ENCODE assay signal across 8 cellular contexts in genomic region chr9:113566011-113566711, GRCh38.
DNase-seq lines count a peak whose midpoint lies in the region; ATAC-seq and TF ChIP-seq lines count a peak whose summit lies in the region.

No MANE protein-coding gene starts in this region.

- H3K27me3 ChIP-seq in left ventricle myocardium inferior (ENCODE audit: low read depth): no peaks in the 10 kb centered on the region

- ATAC-seq in sciatic nerve (no peak), GM21360 (IDR thresholded peaks at IDR 0.05; ENCODE audit: unreplicated experiment) (no peak), GM21528 (IDR thresholded peaks at IDR 0.05; ENCODE audit: low FRiP score, unreplicated experiment) (no peak)

- intact Hi-C loops in left ventricle myocardium inferior (cut with micrococcal nuclease) (no loop called here), sciatic nerve (cut with DNase I) (no loop called here)

- no peaks in the 10 kb centered on the region for H3K36me3 ChIP-seq in left ventricle myocardium inferior

- DNase-seq in GM03348 (ENCODE audit: low spot score) (peak; percentile 34), left ventricle myocardium inferior (no peak), sciatic nerve (ENCODE audit: low spot score) (peak; percentile 42), 8988T (no peak), NCI-H1048 (lab: John Stamatoyannopoulos, UW) (no peak)

- no peaks in the 10 kb centered on the region for H3K9me3 ChIP-seq in left ventricle myocardium inferior (replicated peaks)

- H3K4me1 ChIP-seq in left ventricle myocardium inferior: peaks cover 88% of the 10 kb centered on the region

- TF ChIP-seq CTCF in VCaP (conservative IDR thresholded peaks at IDR 0.05) (no peak), left ventricle myocardium inferior (IDR thresholded peaks at IDR 0.05; ENCODE audit: borderline replicate concordance) (no peak)

- peak overlapping the region; percentile 64 for H3K4me3 ChIP-seq in left ventricle myocardium inferior

- H3K27ac ChIP-seq in VCaP (peak overlapping the region; percentile 75), left ventricle myocardium inferior (replicated peaks) (peak overlapping the region; percentile 94)

Comparison
In these comparisons a context has a peak if more than half of its experiments do, and no peak if none do; other contexts are left out.
1. DNase-seq: peak in GM03348 (single experiment) and sciatic nerve (single experiment); none in left ventricle myocardium inferior (single experiment), 8988T (single experiment) and NCI-H1048 (single experiment).